ENCODE assay signal across 1 cellular context in the genomic region with DNA sequence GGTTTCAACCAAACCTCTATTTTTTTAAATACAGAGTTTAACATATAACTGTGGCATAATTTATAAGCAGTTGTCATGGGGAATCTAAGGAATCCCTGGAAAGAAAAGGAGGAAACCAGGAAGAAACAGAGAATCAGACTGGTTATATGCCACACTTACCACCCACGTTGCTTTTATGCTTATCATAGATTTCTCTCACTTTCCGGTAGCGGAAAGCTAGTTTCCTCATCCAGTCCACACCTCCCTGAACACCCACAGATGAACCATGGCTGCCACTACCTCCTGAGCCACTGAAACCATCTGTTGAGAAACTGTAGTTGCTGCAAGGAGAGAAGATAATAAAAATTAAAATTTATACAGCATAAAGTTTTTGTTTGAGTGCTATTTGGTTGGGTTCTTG.
TF ChIP-seq lines count a peak whose summit lies in the region.

No MANE protein-coding gene starts in this region.

TF ChIP-seq in GM12878, 131 proteins besides CTCF, POLR2A, EP300 and RAD21:
- no peak for TF ChIP-seq TCF3 (IDR thresholded peaks at IDR 0.05; ENCODE audit: borderline replicate concordance, insufficient read depth, low read depth, low read length)
- TF ChIP-seq TARDBP (IDR thresholded peaks at IDR 0.05; ENCODE audit: borderline replicate concordance) = no peak
- no peak for TF ChIP-seq ZZZ3 (IDR thresholded peaks at IDR 0.05; ENCODE audit: control insufficient read depth, insufficient read length, low read depth)
- no peak for TF ChIP-seq RB1 (IDR thresholded peaks at IDR 0.05; ENCODE audit: borderline replicate concordance)
- TF ChIP-seq STAT3 (IDR thresholded peaks at IDR 0.05; ENCODE audit: low read depth, low read length) = no peak
- TF ChIP-seq NBN (IDR thresholded peaks at IDR 0.05) = no peak
- no peak for TF ChIP-seq SMC3 (IDR thresholded peaks at IDR 0.05; ENCODE audit: borderline replicate concordance, low read length)
- TF ChIP-seq, protein P1, sequence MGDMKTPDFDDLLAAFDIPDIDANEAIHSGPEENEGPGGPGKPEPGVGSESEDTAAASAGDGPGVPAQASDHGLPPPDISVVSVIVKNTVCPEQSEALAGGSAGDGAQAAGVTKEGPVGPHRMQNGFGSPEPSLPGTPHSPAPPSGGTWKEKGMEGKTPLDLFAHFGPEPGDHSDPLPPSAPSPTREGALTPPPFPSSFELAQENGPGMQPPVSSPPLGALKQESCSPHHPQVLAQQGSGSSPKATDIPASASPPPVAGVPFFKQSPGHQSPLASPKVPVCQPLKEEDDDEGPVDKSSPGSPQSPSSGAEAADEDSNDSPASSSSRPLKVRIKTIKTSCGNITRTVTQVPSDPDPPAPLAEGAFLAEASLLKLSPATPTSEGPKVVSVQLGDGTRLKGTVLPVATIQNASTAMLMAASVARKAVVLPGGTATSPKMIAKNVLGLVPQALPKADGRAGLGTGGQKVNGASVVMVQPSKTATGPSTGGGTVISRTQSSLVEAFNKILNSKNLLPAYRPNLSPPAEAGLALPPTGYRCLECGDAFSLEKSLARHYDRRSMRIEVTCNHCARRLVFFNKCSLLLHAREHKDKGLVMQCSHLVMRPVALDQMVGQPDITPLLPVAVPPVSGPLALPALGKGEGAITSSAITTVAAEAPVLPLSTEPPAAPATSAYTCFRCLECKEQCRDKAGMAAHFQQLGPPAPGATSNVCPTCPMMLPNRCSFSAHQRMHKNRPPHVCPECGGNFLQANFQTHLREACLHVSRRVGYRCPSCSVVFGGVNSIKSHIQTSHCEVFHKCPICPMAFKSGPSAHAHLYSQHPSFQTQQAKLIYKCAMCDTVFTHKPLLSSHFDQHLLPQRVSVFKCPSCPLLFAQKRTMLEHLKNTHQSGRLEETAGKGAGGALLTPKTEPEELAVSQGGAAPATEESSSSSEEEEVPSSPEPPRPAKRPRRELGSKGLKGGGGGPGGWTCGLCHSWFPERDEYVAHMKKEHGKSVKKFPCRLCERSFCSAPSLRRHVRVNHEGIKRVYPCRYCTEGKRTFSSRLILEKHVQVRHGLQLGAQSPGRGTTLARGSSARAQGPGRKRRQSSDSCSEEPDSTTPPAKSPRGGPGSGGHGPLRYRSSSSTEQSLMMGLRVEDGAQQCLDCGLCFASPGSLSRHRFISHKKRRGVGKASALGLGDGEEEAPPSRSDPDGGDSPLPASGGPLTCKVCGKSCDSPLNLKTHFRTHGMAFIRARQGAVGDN (IDR thresholded peaks at IDR 0.05) = no peak
- no peak for TF ChIP-seq CBX3 (IDR thresholded peaks at IDR 0.05; ENCODE audit: borderline replicate concordance, low read depth)
- TF ChIP-seq, protein P2, sequence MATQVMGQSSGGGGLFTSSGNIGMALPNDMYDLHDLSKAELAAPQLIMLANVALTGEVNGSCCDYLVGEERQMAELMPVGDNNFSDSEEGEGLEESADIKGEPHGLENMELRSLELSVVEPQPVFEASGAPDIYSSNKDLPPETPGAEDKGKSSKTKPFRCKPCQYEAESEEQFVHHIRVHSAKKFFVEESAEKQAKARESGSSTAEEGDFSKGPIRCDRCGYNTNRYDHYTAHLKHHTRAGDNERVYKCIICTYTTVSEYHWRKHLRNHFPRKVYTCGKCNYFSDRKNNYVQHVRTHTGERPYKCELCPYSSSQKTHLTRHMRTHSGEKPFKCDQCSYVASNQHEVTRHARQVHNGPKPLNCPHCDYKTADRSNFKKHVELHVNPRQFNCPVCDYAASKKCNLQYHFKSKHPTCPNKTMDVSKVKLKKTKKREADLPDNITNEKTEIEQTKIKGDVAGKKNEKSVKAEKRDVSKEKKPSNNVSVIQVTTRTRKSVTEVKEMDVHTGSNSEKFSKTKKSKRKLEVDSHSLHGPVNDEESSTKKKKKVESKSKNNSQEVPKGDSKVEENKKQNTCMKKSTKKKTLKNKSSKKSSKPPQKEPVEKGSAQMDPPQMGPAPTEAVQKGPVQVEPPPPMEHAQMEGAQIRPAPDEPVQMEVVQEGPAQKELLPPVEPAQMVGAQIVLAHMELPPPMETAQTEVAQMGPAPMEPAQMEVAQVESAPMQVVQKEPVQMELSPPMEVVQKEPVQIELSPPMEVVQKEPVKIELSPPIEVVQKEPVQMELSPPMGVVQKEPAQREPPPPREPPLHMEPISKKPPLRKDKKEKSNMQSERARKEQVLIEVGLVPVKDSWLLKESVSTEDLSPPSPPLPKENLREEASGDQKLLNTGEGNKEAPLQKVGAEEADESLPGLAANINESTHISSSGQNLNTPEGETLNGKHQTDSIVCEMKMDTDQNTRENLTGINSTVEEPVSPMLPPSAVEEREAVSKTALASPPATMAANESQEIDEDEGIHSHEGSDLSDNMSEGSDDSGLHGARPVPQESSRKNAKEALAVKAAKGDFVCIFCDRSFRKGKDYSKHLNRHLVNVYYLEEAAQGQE (IDR thresholded peaks at IDR 0.05; ENCODE audit: low read depth, low read length) = no peak
- no peak for TF ChIP-seq GATAD2B (conservative IDR thresholded peaks at IDR 0.05; ENCODE audit: low read depth)
- TF ChIP-seq NFXL1 (IDR thresholded peaks at IDR 0.05; ENCODE audit: borderline replicate concordance) = no peak
- TF ChIP-seq, protein P3, sequence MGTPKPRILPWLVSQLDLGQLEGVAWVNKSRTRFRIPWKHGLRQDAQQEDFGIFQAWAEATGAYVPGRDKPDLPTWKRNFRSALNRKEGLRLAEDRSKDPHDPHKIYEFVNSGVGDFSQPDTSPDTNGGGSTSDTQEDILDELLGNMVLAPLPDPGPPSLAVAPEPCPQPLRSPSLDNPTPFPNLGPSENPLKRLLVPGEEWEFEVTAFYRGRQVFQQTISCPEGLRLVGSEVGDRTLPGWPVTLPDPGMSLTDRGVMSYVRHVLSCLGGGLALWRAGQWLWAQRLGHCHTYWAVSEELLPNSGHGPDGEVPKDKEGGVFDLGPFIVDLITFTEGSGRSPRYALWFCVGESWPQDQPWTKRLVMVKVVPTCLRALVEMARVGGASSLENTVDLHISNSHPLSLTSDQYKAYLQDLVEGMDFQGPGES (IDR thresholded peaks at IDR 0.05) = no peak
- TF ChIP-seq KLF5 (IDR thresholded peaks at IDR 0.05; ENCODE audit: partially characterized antibody) = no peak
- no peak for TF ChIP-seq TCF12 (IDR thresholded peaks at IDR 0.05; ENCODE audit: low read depth, low read length)
- TF ChIP-seq RFX5 (IDR thresholded peaks at IDR 0.05; ENCODE audit: low read depth, low read length) = no peak
